In the genomic region with DNA sequence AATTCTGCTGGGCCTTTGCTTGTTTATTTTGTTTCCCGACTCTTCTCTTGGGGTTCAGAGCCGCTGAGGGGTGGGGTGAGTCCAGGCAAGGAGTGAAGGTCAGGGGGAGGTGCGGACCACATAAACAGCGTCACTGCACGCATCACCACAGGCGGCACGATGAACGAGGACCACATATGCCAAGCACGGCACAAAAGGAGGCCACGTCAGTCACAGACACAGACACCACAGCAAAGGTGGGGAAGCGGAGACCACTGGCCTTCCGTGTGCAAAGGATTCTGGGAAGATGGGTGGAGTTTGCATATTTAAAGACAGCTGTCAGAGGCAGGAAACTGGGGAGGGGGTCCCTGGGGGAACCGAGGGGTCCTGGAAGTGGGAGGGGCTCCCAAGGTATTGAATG, we compare ENCODE assay signal across 34 cellular contexts.
"Had no signal": no experiment of that assay in that cellular context is flagged by ENCODE, and none has a peak within 500 bp of the region (broad histone marks: within the 10 kb centered on the region; RNA-seq: fewer than 3 reads in every experiment).

No MANE protein-coding gene starts in this region.

- H3K4me3 ChIP-seq: body of pancreas, cardiac muscle cell, coronary artery, dorsolateral prefrontal cortex, neural progenitor cell, psoas muscle, right atrium auricular region, smooth muscle cell, suprapubic skin, tibial artery had no signal

- H3K27me3 Mint-ChIP-seq: activated naive CD8-positive, alpha-beta T cell had no signal

- H3K36me3 ChIP-seq: cardiac muscle cell, neural progenitor cell had no signal

- H3K27me3 ChIP-seq: body of pancreas, cardiac muscle cell, neural progenitor cell, right atrium auricular region, suprapubic skin, tibial artery had no signal

- H3K4me1 ChIP-seq: parathyroid adenoma, psoas muscle had no signal

- DNase-seq: activated CD4-positive, alpha-beta T cell treated with anti-CD3 and anti-CD28 coated beads for 4 hours; activated CD4-positive, alpha-beta T cell treated with anti-CD3 and anti-CD28 coated beads, Interleukin-2, amount 50 U/mL, for 48 hours; activated CD4-positive, CD25-positive, alpha-beta regulatory T cell; activated CD8-positive, alpha-beta memory T cell treated with anti-CD3 and anti-CD28 coated beads for 24 hours; activated effector memory CD4-positive, alpha-beta T cell treated with Interleukin-2 at 50 U/mL for 16 hours; activated naive CD4-positive, alpha-beta T cell treated with Interleukin-2 at 50 U/mL for 16 hours; body of pancreas; effector memory CD4-positive, alpha-beta T cell; foreskin fibroblast; hippocampal formation; immature natural killer cell; kidney; left colon; mammary epithelial cell; naive thymus-derived CD4-positive, alpha-beta T cell; occipital lobe; psoas muscle; stimulated activated CD4-positive, alpha-beta T cell treated with anti-CD3 and anti-CD28 coated beads, Interleukin-1b, Interleukin-23, amount 100 ng/mL, for 48 hours; stimulated activated CD4-positive, alpha-beta T cell treated with anti-CD3 and anti-CD28 coated beads, Interleukin-4, amount 100 ng/mL, for 4 hours; stimulated activated CD8-positive, alpha-beta memory T cell treated with anti-CD3 and anti-CD28 coated beads, Interleukin-4, amount 100 ng/mL, for 48 hours; stimulated activated naive CD4-positive, alpha-beta T cell; tibial artery had no signal

- H3K9me3 ChIP-seq: body of pancreas, psoas muscle, right atrium auricular region, suprapubic skin, tibial artery had no signal

- H3K9me3 Mint-ChIP-seq: T-helper 2 cell treated with Interferon-gamma antibody and Interleukin-4, amounts not matched to agents 5 μg/mL and 100 μg/mL, for 36 hours had no signal

- H3K27ac Mint-ChIP-seq: activated naive CD8-positive, alpha-beta T cell; immature natural killer cell; neural progenitor cell; T-helper 2 cell treated with Interferon-gamma antibody and Interleukin-4, amounts not matched to agents 5 μg/mL and 100 μg/mL, for 36 hours had no signal

- H3K4me3 Mint-ChIP-seq: activated naive CD8-positive, alpha-beta T cell; immature natural killer cell; mesothelial cell of epicardium; naive thymus-derived CD4-positive, alpha-beta T cell; neural progenitor cell; T-helper 2 cell treated with Interferon-gamma antibody and Interleukin-4, amounts not matched to agents 5 μg/mL and 100 μg/mL, for 36 hours had no signal

- ATAC-seq: body of pancreas; esophagus mucosa; left colon; naive thymus-derived CD4-positive, alpha-beta T cell had no signal

- H3K27ac ChIP-seq: body of pancreas, coronary artery, neural progenitor cell, parathyroid adenoma, psoas muscle, suprapubic skin, tibial artery had no signal
